In the genomic region with DNA sequence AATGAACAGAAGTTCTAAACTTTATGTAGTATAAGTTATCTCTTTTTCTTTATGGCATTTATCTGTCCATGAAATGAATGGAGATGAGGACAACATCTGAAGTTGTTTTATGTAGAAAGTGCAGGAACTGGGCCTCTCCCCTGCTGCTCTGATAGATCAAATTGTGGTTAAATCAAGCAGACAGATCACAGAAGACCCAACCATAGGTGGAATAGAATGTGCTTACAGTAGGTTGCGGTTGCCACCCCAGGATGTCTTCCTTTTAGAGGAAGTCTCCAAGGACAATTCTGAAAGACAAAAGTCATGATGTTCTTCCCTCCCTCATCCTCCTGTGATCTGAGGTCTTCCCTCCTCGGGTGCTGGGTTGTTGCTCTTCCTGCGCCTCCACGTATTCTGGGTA, we compare ENCODE assay signal across 16 cellular contexts.
"Had no signal": no experiment of that assay in that cellular context is flagged by ENCODE, and none has a peak within 500 bp of the region (broad histone marks: within the 10 kb centered on the region; RNA-seq: fewer than 3 reads in every experiment).

No MANE protein-coding gene starts in this region.

- ATAC-seq: activated CD8-positive, alpha-beta T cell treated with anti-CD3 and anti-CD28 coated beads for 36 hours had no signal

- H3K9me3 ChIP-seq: left ventricle myocardium inferior, right atrium auricular region, SK-N-SH, suprapubic skin had no signal

- H3K4me3 ChIP-seq: left ventricle myocardium inferior, right atrium auricular region, suprapubic skin had no signal

- H3K27me3 ChIP-seq: right atrium auricular region, suprapubic skin had no signal

- H3K9me3 Mint-ChIP-seq: activated naive CD4-positive, alpha-beta T cell treated with anti-CD3 and anti-CD28 coated beads, Interleukin-2, amount 50 U/mL, for 72 hours; activated T-cell treated with anti-CD3 and anti-CD28 coated beads, Interleukin-2, amount 50 U/mL, for 4 hours; memory B cell; nephron progenitor cell; type B pancreatic cell had no signal

- H3K36me3 ChIP-seq: left ventricle myocardium inferior, right atrium auricular region, suprapubic skin had no signal

- H3K36me3 Mint-ChIP-seq: memory B cell, type B pancreatic cell had no signal

- H3K4me1 Mint-ChIP-seq: memory B cell, nephron progenitor cell had no signal

- H3K4me1 ChIP-seq: suprapubic skin had no signal

- H3K27ac Mint-ChIP-seq: activated CD8-positive, alpha-beta T cell treated with anti-CD3 and anti-CD28 coated beads for 36 hours; memory B cell; nephron progenitor cell; progenitor cell of endocrine pancreas; type B pancreatic cell had no signal

- H3K27ac ChIP-seq: epithelial cell of prostate, right atrium auricular region, suprapubic skin had no signal

- DNase-seq: activated CD8-positive, alpha-beta T cell treated with anti-CD3 and anti-CD28 coated beads for 36 hours; activated T-cell treated with anti-CD3 and anti-CD28 coated beads, Interleukin-2, amount 50 U/mL, for 4 hours; anterior cingulate cortex; foreskin melanocyte; left ventricle myocardium inferior; nephron progenitor cell; SK-N-SH; stimulated activated CD4-positive, alpha-beta T cell treated with anti-CD3 and anti-CD28 coated beads, Interleukin-15, amount 100 ng/mL, for 24 hours; stimulated activated CD4-positive, alpha-beta T cell treated with anti-CD3 and anti-CD28 coated beads, Interleukin-4, amount 100 ng/mL, for 1 hour had no signal

- H3K27me3 Mint-ChIP-seq: activated CD8-positive, alpha-beta T cell treated with anti-CD3 and anti-CD28 coated beads for 36 hours had no signal

- H3K4me3 Mint-ChIP-seq: activated CD8-positive, alpha-beta T cell treated with anti-CD3 and anti-CD28 coated beads for 36 hours; activated T-cell treated with anti-CD3 and anti-CD28 coated beads, Interleukin-2, amount 50 U/mL, for 4 hours; memory B cell; nephron progenitor cell; type B pancreatic cell had no signal
